In the genomic region with DNA sequence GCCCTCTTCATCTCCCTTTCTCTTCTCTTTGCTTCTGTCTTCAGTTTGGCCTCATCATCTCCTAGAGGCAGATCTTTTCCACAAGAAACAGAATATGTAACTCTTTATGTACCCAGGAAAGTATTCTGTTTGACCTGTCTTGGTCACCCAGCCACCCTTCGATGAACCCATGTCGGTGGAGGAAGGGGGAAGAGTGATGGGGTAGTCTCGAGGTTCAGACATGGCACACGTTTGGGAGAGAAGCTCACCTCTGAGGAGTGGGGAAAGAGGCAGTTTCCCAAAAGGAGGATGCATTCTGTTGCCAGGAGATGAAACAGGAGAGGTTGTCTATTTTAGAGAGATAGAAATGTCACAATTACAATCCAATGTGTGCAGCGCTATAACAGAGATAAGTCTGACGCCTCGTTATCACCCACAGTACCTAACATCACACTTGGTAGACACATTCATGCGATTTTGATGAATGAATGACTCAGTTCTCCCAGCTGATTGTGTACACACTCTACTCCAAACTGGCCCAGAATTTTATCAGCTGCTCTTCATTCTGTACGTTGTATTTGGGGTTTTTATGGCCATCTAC, we compare ENCODE assay signal across 8 cellular contexts. TPM values are rescaled to one million over a fixed set of nuclear protein-coding genes. Genes with fewer than 3 reads are reported as not detected.
DNase-seq lines count a peak whose midpoint lies in the region; ATAC-seq, FAIRE-seq and TF ChIP-seq lines count a peak whose summit lies in the region.

No MANE protein-coding gene starts in this region.

- H3K9me2 ChIP-seq in PC-9 (ENCODE audit: insufficient read depth): no peaks in the 10 kb centered on the region

- H3K4me2 ChIP-seq in PC-9: peak overlapping the region; percentile 96
- H3K4me2 ChIP-seq in osteoblast (ENCODE audit: insufficient read depth, low read length): peak overlapping the region; percentile 85

- H3K36me3 ChIP-seq in PC-9 (ENCODE audit: low read depth) (peaks cover 5% of the 10 kb centered on the region; the same call in 1 of the 2 replicates), osteoblast (ENCODE audit: insufficient read depth, low read length) (no peaks in the 10 kb centered on the region)

- H3K79me2 ChIP-seq in PC-9 (ENCODE audit: low read depth) (peaks cover 41% of the 10 kb centered on the region), osteoblast (ENCODE audit: insufficient read depth, low read length) (peaks cover 41% of the 10 kb centered on the region)

- POLR2A ChIA-PET in PC-9 (lab: Charles Lee; ENCODE audit: unreplicated experiment): interaction anchor here (0.7 kb wide), 2 partner anchors 54 to 466 kb away, joined by 4 read pairs; a partner anchor contains a TSS

- no peaks in the 10 kb centered on the region for H3K27me3 ChIP-seq in PC-9 (ENCODE audit: insufficient read depth, low read depth)
- no peaks in the 10 kb centered on the region for H3K27me3 ChIP-seq in osteoblast (ENCODE audit: insufficient read depth, low read length)

- H3K9me3 ChIP-seq in PC-9 (ENCODE audit: insufficient read depth, low read depth) (no peaks in the 10 kb centered on the region), osteoblast (ENCODE audit: low read depth, low read length) (no peaks in the 10 kb centered on the region)

- CTCF ChIA-PET in PC-9 (lab: Charles Lee): interaction anchor here (0.8 to 1.2 kb wide), 2 partner anchors 83 to 1187 kb away, joined by 3 to 4 read pairs; no protein-coding TSS in a partner anchor

- H3K4me3 ChIP-seq in PC-9 (peak overlapping the region; percentile 85), osteoblast (ENCODE audit: insufficient read depth, low read length) (peak overlapping the region; percentile 88)

- peaks cover 28% of the 10 kb centered on the region for H3F3A ChIP-seq in PC-9 (ENCODE audit: insufficient read depth, low read depth)

- H2AFZ ChIP-seq in PC-9: peak overlapping the region; percentile 92
- H2AFZ ChIP-seq in osteoblast (ENCODE audit: low read length): peak overlapping the region; percentile 95

- TF ChIP-seq CTCF in PC-9 (conservative IDR thresholded peaks at IDR 0.05) (no peak), osteoblast (IDR thresholded peaks at IDR 0.05; ENCODE audit: extremely low read depth, low read depth, low read length) (no peak)

- peak; percentile 26 for FAIRE-seq in GM18507 (lab: Jason Lieb, UNC)

- H4K20me1 ChIP-seq in PC-9 (ENCODE audit: insufficient read depth) (no peaks in the 10 kb centered on the region), osteoblast (ENCODE audit: insufficient read depth, low read length) (no peaks in the 10 kb centered on the region)

- H3K4me1 ChIP-seq in PC-9 (replicated peaks; ENCODE audit: insufficient read depth) (peaks cover 34% of the 10 kb centered on the region), osteoblast (ENCODE audit: insufficient read depth, low read length) (peaks cover 16% of the 10 kb centered on the region)

- BruUV-seq in PC-9 (replicated peaks; lab: Mats Ljungman, UMichigan): TSS peak; percentile 60

- peak overlapping the region; percentile 78 for H3K27ac ChIP-seq in PC-9
- peak overlapping the region; percentile 85 for H3K27ac ChIP-seq in epithelial cell of prostate
- peak overlapping the region; percentile 89 for H3K27ac ChIP-seq in osteoblast (ENCODE audit: low read depth, low read length)

- DNase-seq in GM18507 (ENCODE audit: extremely low spot score, insufficient read length, low read depth) (no peak), PC-9 (peak in 1 of 2 experiments; percentile 42), epithelial cell of prostate (ENCODE audit: low read depth, low spot score) (no peak), osteoblast (ENCODE audit: insufficient read length, low spot score, missing footprints) (no peak), 8988T (no peak)

- intact Hi-C loops in PC-9 (cut with micrococcal nuclease; ENCODE audit: unreplicated experiment): no loop called here

- no peak for ATAC-seq in HG03432 (IDR thresholded peaks at IDR 0.05; ENCODE audit: unreplicated experiment)
- no peak for ATAC-seq in HG02798 (IDR thresholded peaks at IDR 0.05; ENCODE audit: poor library complexity, unreplicated experiment)
- ATAC-seq in GM18861 (IDR thresholded peaks at IDR 0.05; ENCODE audit: unreplicated experiment): no peak

RNA-seq across cellular contexts. Expression of a gene that starts 0.7 kb away (rescaled TPM):
- total RNA-seq in PC-9 (2021): 106 and 118 TPM in 2 replicates
- 74.8 and 78.2 TPM in 2 replicates for total RNA-seq in osteoblast

RNA-seq across cellular contexts. Expression of a gene that starts 1.9 kb away (rescaled TPM):
- 1.1 TPM in 2 replicates for total RNA-seq in PC-9 (2021)
- 0.59 and 1.1 TPM in 2 replicates for total RNA-seq in osteoblast
